Comparison of ENCODE assay signal across 13 cellular contexts in genomic region chr12:70245458-70245857, GRCh38. TPM values are rescaled to one million over a fixed set of nuclear protein-coding genes. Genes with fewer than 3 reads are reported as not detected.
DNase-seq lines count a peak whose midpoint lies in the region; ATAC-seq, FAIRE-seq and TF ChIP-seq lines count a peak whose summit lies in the region.
"Had no signal": no experiment of that assay in that cellular context is flagged by ENCODE, and none has a peak within 500 bp of the region (broad histone marks: within the 10 kb centered on the region; RNA-seq: fewer than 3 reads in every experiment).

No MANE protein-coding gene starts in this region.

- no peak overlapping the region for H3K27ac Mint-ChIP-seq in CD8-positive, alpha-beta T cell
- peak overlapping the region; percentile 36 for H3K27ac Mint-ChIP-seq in astrocyte (ENCODE audit: unreplicated experiment)
- H3K27ac Mint-ChIP-seq in mesothelial cell of epicardium: peak overlapping the region; percentile 86

- H3K27me3 Mint-ChIP-seq in CD8-positive, alpha-beta T cell (ENCODE audit: low read depth): no peaks in the 10 kb centered on the region
- H3K27me3 Mint-ChIP-seq in astrocyte (ENCODE audit: low read depth, unreplicated experiment): no peaks in the 10 kb centered on the region
- H3K27me3 Mint-ChIP-seq in mesothelial cell of epicardium (ENCODE audit: low read depth): no peaks in the 10 kb centered on the region

- no peaks in the 10 kb centered on the region for H3K9me3 ChIP-seq in CD8-positive, alpha-beta T cell (ENCODE audit: low read length)
- H3K9me3 ChIP-seq in HUES64 (ENCODE audit: insufficient read depth, low read depth, low read length) (no peaks in the 10 kb centered on the region), astrocyte (ENCODE audit: insufficient read depth, low read depth, low read length) (no peaks in the 10 kb centered on the region)

- no peak for FAIRE-seq in astrocyte (lab: Jason Lieb, UNC)

- no peak overlapping the region for H2AFZ ChIP-seq in astrocyte (ENCODE audit: low read depth, low read length)

- intact Hi-C loops in CD8-positive, alpha-beta T cell (cut with DNase I, micrococcal nuclease): loop anchor here in 1 of 2 experiments (10.0 kb wide), 2 partner anchors 661 to 891 kb away; partner anchors contain the start of genes CCT2 and YEATS4
- intact Hi-C loops in cardiac septum (cut with DNase I): loop anchor here (10.0 kb wide), 2 partner anchors 329 to 341 kb away; no protein-coding TSS in a partner anchor

- H3K36me3 ChIP-seq in CD8-positive, alpha-beta T cell (ENCODE audit: insufficient read depth, low read length): peaks cover 1% of the 10 kb centered on the region
- peaks cover 23% of the 10 kb centered on the region for H3K36me3 ChIP-seq in HUES64 (ENCODE audit: insufficient read depth, low read length)
- peaks cover 3% of the 10 kb centered on the region for H3K36me3 ChIP-seq in astrocyte (ENCODE audit: insufficient read depth, low read length)

- peaks cover 56% of the 10 kb centered on the region for H4K20me1 ChIP-seq in astrocyte (ENCODE audit: insufficient read depth, low read length)

- no peak for ATAC-seq in CD8-positive, alpha-beta T cell
- no peak for ATAC-seq in GM18505 (IDR thresholded peaks at IDR 0.05; ENCODE audit: unreplicated experiment)
- ATAC-seq: Right ventricle myocardium inferior had no signal

- no peak overlapping the region for H3K27ac ChIP-seq in CD8-positive, alpha-beta T cell (ENCODE audit: low read depth, low read length)
- H3K27ac ChIP-seq in HUES64 (ENCODE audit: low read depth, low read length): no peak overlapping the region
- H3K27ac ChIP-seq in astrocyte (ENCODE audit: low read depth, low read length): peak overlapping the region; percentile 3

- peaks cover 52% of the 10 kb centered on the region for H3K36me3 Mint-ChIP-seq in CD8-positive, alpha-beta T cell
- H3K36me3 Mint-ChIP-seq in astrocyte (ENCODE audit: low read depth, unreplicated experiment) (peaks cover 8% of the 10 kb centered on the region), mesothelial cell of epicardium (peaks cover 9% of the 10 kb centered on the region)

- H3K9ac ChIP-seq in HUES64 (ENCODE audit: low read depth, low read length): no peak overlapping the region
- H3K9ac ChIP-seq in astrocyte (ENCODE audit: low read length): peak overlapping the region; percentile 21

- H3K9me3 Mint-ChIP-seq in CD8-positive, alpha-beta T cell: no peaks in the 10 kb centered on the region
- H3K9me3 Mint-ChIP-seq in astrocyte (ENCODE audit: unreplicated experiment): no peaks in the 10 kb centered on the region
- H3K9me3 Mint-ChIP-seq in mesothelial cell of epicardium: no peaks in the 10 kb centered on the region

- H3K79me2 ChIP-seq in astrocyte (ENCODE audit: insufficient read depth, low read length): peaks cover 82% of the 10 kb centered on the region

- peaks cover 68% of the 10 kb centered on the region for H3K4me1 ChIP-seq in CD8-positive, alpha-beta T cell (ENCODE audit: insufficient read depth, low read length)
- H3K4me1 ChIP-seq in HUES64 (ENCODE audit: insufficient read depth, low read length) (peaks cover 45% of the 10 kb centered on the region), astrocyte (ENCODE audit: insufficient read depth, low read length) (peaks cover 19% of the 10 kb centered on the region)

- no peak for TF ChIP-seq POLR2A in GM18505 (IDR thresholded peaks at IDR 0.05; ENCODE audit: borderline replicate concordance, extremely low read depth, insufficient read depth, insufficient read length)

- DNase-seq in CD8-positive, alpha-beta T cell: no peak
- DNase-seq in astrocyte (ENCODE audit: low read depth) (no peak), mesothelial cell of epicardium (ENCODE audit: low spot score in 2 of 2, unreplicated experiment in 2 of 2) (no peak), SIG-M5 (lab: John Stamatoyannopoulos, UW) (no peak), amniotic stem cell (lab: John Stamatoyannopoulos, UW) (no peak), cardiac septum (ENCODE audit: low spot score) (no peak)
- DNase-seq: activated CD4-positive, alpha-beta T cell treated with anti-CD3 and anti-CD28 coated beads for 48 hours; amygdala; effector memory CD4-positive, alpha-beta T cell; HCEC 1CT had no signal

- CTCF ChIA-PET in CD8-positive, alpha-beta T cell (lab: Charles Lee): no interaction called here

- peak overlapping the region; percentile 90 for H3K4me2 ChIP-seq in astrocyte (ENCODE audit: low read length)

- H3K4me3 ChIP-seq in CD8-positive, alpha-beta T cell (ENCODE audit: low read depth, low read length): no peak overlapping the region
- H3K4me3 ChIP-seq in HUES64 (ENCODE audit: low read length): peak overlapping the region; percentile 100
- H3K4me3 ChIP-seq in astrocyte (ENCODE audit: insufficient read depth, low read depth, low read length): no peak overlapping the region

- H3K4me3 Mint-ChIP-seq in CD8-positive, alpha-beta T cell: peak overlapping the region; percentile 100
- H3K4me3 Mint-ChIP-seq in astrocyte (ENCODE audit: unreplicated experiment) (peak overlapping the region; percentile 96), mesothelial cell of epicardium (peak overlapping the region; percentile 99)

- POLR2A ChIA-PET in CD8-positive, alpha-beta T cell (lab: Charles Lee): no interaction called here

- peaks cover 79% of the 10 kb centered on the region for H3K4me1 Mint-ChIP-seq in CD8-positive, alpha-beta T cell (ENCODE audit: low read depth)
- peaks cover 44% of the 10 kb centered on the region for H3K4me1 Mint-ChIP-seq in astrocyte (ENCODE audit: low read depth, unreplicated experiment)
- H3K4me1 Mint-ChIP-seq in mesothelial cell of epicardium: peaks cover 61% of the 10 kb centered on the region

- no peaks in the 10 kb centered on the region for H3K27me3 ChIP-seq in CD8-positive, alpha-beta T cell (ENCODE audit: insufficient read depth, low read length)
- H3K27me3 ChIP-seq in HUES64 (ENCODE audit: insufficient read depth, low read length): no peaks in the 10 kb centered on the region
- no peaks in the 10 kb centered on the region for H3K27me3 ChIP-seq in astrocyte (ENCODE audit: insufficient read depth, low read length)

- TF ChIP-seq CTCF in CD8-positive, alpha-beta T cell (IDR thresholded peaks at IDR 0.05): no peak
- TF ChIP-seq CTCF in astrocyte (IDR thresholded peaks at IDR 0.05; ENCODE audit: insufficient read depth, low read depth, low read length): no peak
- TF ChIP-seq CTCF in mesothelial cell of epicardium (IDR thresholded peaks at IDR 0.05; ENCODE audit: unreplicated experiment): no peak

RNA-seq across cellular contexts. Expression of gene CNOT2, which starts 2.2 kb away (rescaled TPM):
- 100 to 1,000 TPM; 154 to 158 TPM for total RNA-seq in CD8-positive, alpha-beta T cell
- 55.5 TPM for polyA plus RNA-seq in HUES64 (2013, experiment 1 of 2)
- polyA plus RNA-seq in HUES64 (2013, experiment 2 of 2): 54.0 TPM
- total RNA-seq in astrocyte: 63.3 and 67.2 TPM in 2 replicates
- total RNA-seq in mesothelial cell of epicardium: 120 to 126 TPM (median 120 TPM) in 3 replicates
- 44.0 TPM for total RNA-seq in cardiac septum
